11 cellular contexts compared by ENCODE assay signal in the genomic region with DNA sequence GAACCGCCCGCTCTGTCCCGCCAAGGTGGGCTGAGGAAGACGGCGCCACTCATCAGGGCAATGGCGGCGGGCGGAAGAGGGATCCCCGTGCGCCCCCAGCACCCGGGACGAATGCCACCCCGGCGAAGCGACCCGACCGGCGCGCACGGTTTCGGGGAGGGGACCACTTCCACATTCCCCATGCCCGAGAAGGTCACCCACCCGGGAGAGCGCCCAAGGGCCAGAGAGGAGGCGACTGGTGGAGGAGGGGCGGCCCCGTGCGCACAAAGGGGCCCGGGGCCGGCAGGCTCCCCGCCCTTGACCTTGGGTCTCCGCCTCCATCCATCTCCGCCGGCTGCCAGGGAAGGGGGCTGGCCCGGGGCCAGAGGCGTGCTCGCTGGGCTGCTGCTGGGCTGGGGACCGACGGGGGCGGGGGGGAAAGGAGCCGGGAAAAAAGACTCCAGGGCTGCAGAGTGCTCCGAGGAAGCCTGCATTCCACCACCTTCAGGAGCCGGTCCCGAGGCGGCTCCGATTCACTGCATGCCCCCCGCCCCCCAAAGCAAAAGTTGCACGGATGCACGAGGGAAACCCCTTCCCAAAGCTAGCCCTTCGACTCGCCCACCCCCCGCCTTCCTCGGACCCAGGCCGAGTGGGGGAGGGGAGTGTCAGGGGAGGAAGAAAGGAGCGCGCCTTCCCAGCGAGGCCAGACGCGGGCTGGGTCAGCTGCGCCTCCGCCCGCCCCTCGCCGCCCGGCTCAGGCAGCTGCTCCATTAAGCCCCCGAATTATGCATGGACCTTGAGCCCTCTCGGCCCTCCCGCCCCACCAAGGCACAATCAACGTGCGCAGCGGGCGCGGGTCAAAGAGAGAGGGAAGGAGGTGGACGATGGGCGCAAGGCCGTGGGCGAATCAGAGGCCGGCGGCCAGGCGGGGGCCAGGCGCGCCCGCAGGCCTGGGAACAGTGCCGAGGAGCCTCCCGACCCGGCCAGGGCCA. TPM values are rescaled to one million over a fixed set of nuclear protein-coding genes. Genes with fewer than 3 reads are reported as not detected.
DNase-seq lines count a peak whose midpoint lies in the region; ATAC-seq and TF ChIP-seq lines count a peak whose summit lies in the region.
"Had no signal": no experiment of that assay in that cellular context is flagged by ENCODE, and none has a peak within 500 bp of the region (broad histone marks: within the 10 kb centered on the region; RNA-seq: fewer than 3 reads in every experiment).

No MANE protein-coding gene starts in this region.

- no peak for TF ChIP-seq CTCF in spleen (IDR thresholded peaks at IDR 0.05 in 8 of 11, conservative IDR thresholded peaks at IDR 0.05 in 3 of 11)
- no peak for TF ChIP-seq CTCF in GM10248 (IDR thresholded peaks at IDR 0.05; ENCODE audit: control extremely low read depth, extremely low read depth, low read depth, missing control alignments)

- H3K27ac ChIP-seq in HUES48 (ENCODE audit: low read depth, low read length): peak overlapping the region; percentile 97
- peak overlapping the region; percentile 13 to 86 (median 66) for H3K27ac ChIP-seq in spleen
- H3K27ac ChIP-seq: parathyroid adenoma had no signal

- no peak for ATAC-seq in activated naive CD4-positive, alpha-beta T cell treated with anti-CD3 and anti-CD28 coated beads, Interleukin-2, amount 50 U/mL, for 72 hours

- H3K4me3 ChIP-seq in HUES48 (ENCODE audit: low read depth, low read length) (peak overlapping the region; percentile 71), iPS-18c (ENCODE audit: insufficient read depth, low read depth, low read length) (peak overlapping the region; percentile 63), spleen (peak overlapping the region in 6 of 8 donors; percentile 12 to 55 (median 15))

- DNase-seq in activated naive CD4-positive, alpha-beta T cell treated with anti-CD3 and anti-CD28 coated beads, Interleukin-2, amount 50 U/mL, for 72 hours (ENCODE audit: low spot score in 2 of 2): peak in 1 of 2 donors; percentile 63
- DNase-seq in spleen: peak; percentile 71
- DNase-seq in stimulated activated naive CD4-positive, alpha-beta T cell treated with Interleukin-2 at 50 U/mL for 16 hours (lab: John Stamatoyannopoulos, UW): no peak
- no peak for DNase-seq in cerebellum (ENCODE audit: low spot score)
- DNase-seq in mesenteric fat pad (ENCODE audit: low spot score): no peak
- no peak for DNase-seq in GM10248 (ENCODE audit: extremely low spot score)
- DNase-seq: NCI-H1436 had no signal

- peaks cover 66% of the 10 kb centered on the region for H3K4me1 ChIP-seq in HUES48 (ENCODE audit: control insufficient read depth, insufficient read depth, low read length)
- peaks cover 0 to 74% (median 22%) of the 10 kb centered on the region in 6 donors for H3K4me1 ChIP-seq in spleen
- H3K4me1 ChIP-seq: parathyroid adenoma had no signal

- H3K9ac ChIP-seq in HUES48 (ENCODE audit: low read depth, low read length): peak overlapping the region; percentile 92
- H3K9ac ChIP-seq: parathyroid adenoma had no signal

- WGBS in spleen, 5 donors: 4 to 19% (median 7%) methylated on average over 43 to 86 of the region's 86 CpGs

- POLR2A ChIA-PET in GM10248 (lab: Yijun Ruan, JAX): no interaction called here

- TF ChIP-seq POLR2A in spleen (IDR thresholded peaks at IDR 0.05): no peak

- H3K9me3 ChIP-seq in HUES48 (ENCODE audit: control insufficient read depth, insufficient read depth, low read length): no peaks in the 10 kb centered on the region
- no peaks in the 10 kb centered on the region for H3K9me3 ChIP-seq in iPS-18c (ENCODE audit: control insufficient read depth, insufficient read depth, low read length)
- no peaks in the 10 kb centered on the region for H3K9me3 ChIP-seq in spleen

- H3K36me3 ChIP-seq in HUES48 (ENCODE audit: control insufficient read depth, insufficient read depth, low read length) (no peaks in the 10 kb centered on the region), spleen (no peaks in the 10 kb centered on the region)

- H3K27ac Mint-ChIP-seq in activated naive CD4-positive, alpha-beta T cell treated with anti-CD3 and anti-CD28 coated beads, Interleukin-2, amount 50 U/mL, for 72 hours: peak overlapping the region; percentile 72 to 91

- H3K27me3 ChIP-seq in HUES48 (ENCODE audit: control insufficient read depth, insufficient read depth, low read length) (peaks cover 13% of the 10 kb centered on the region), spleen (replicated peaks in 1 of 7) (peaks cover 0 to 97% (median 33%) of the 10 kb centered on the region in 7 donors)

- CTCF ChIA-PET in GM10248 (lab: Yijun Ruan, JAX): no interaction called here

- H3K36me3 Mint-ChIP-seq in activated naive CD4-positive, alpha-beta T cell treated with anti-CD3 and anti-CD28 coated beads, Interleukin-2, amount 50 U/mL, for 72 hours: peaks cover 26 to 55% of the 10 kb centered on the region in 2 donors

- no peaks in the 10 kb centered on the region for H3K9me3 Mint-ChIP-seq in activated naive CD4-positive, alpha-beta T cell treated with anti-CD3 and anti-CD28 coated beads, Interleukin-2, amount 50 U/mL, for 72 hours

- intact Hi-C loops in spleen (cut with DNase I; ENCODE audit: low total_unique reads): no loop called here

RNA-seq across cellular contexts. Expression of gene BCL11B, which starts 26.2 kb away (rescaled TPM):
- total RNA-seq in activated naive CD4-positive, alpha-beta T cell treated with anti-CD3 and anti-CD28 coated beads, Interleukin-2, amount 50 U/mL, for 72 hours: 10 to 100 TPM; 57.8 to 65.7 TPM
- total RNA-seq in spleen (10 to 100 TPM in 6 of 7 donors, 1 to 10 TPM in 1; 7.9 to 21.1 (median 13.1) TPM), cerebellum (5.1 TPM), mesenteric fat pad (0.67 TPM)
- polyA plus RNA-seq in spleen: 1 to 10 TPM in 2 of 3 donors, under 1 TPM in 1; 0.74 to 1.5 (median 1.4) TPM
- total RNA-seq: fibroblast of villous mesenchyme had no signal

Comparison
In these comparisons a context has a peak if more than half of its experiments do, and no peak if none do; other contexts are left out.
1. H3K4me3 ChIP-seq: peak in every context shown above with its lines; median percentile 71 in HUES48; 63 in iPS-18c; 15 in spleen.